ENCODE assay signal across 8 cellular contexts in genomic region chr6:144746902-144747469, GRCh38.
"Had no signal": no experiment of that assay in that cellular context is flagged by ENCODE, and none has a peak within 500 bp of the region (broad histone marks: within the 10 kb centered on the region; RNA-seq: fewer than 3 reads in every experiment).

No MANE protein-coding gene starts in this region.

- H3K27me3 Mint-ChIP-seq: activated naive CD4-positive, alpha-beta T cell treated with anti-CD3 and anti-CD28 coated beads, Interleukin-2, amount 10 ng/mL, durations not matched to agents 7 days and 5 days; naive thymus-derived CD8-positive, alpha-beta T cell had no signal

- H3K9me3 Mint-ChIP-seq: activated naive CD4-positive, alpha-beta T cell treated with anti-CD3 and anti-CD28 coated beads, Interleukin-2, amount 10 ng/mL, durations not matched to agents 7 days and 5 days; naive thymus-derived CD8-positive, alpha-beta T cell had no signal

- ATAC-seq: left ventricle myocardium superior; naive thymus-derived CD8-positive, alpha-beta T cell had no signal

- H3K27ac Mint-ChIP-seq: activated naive CD4-positive, alpha-beta T cell treated with anti-CD3 and anti-CD28 coated beads, Interleukin-2, amount 10 ng/mL, durations not matched to agents 7 days and 5 days had no signal

- DNase-seq: activated CD4-positive, alpha-beta T cell treated with anti-CD3 and anti-CD28 coated beads for 4 hours; activated CD8-positive, alpha-beta memory T cell treated with anti-CD3 and anti-CD28 coated beads, Interleukin-2, amount 50 U/mL, for 48 hours; activated naive CD4-positive, alpha-beta T cell treated with anti-CD3 and anti-CD28 coated beads, Interleukin-2, amount 10 ng/mL, durations not matched to agents 7 days and 5 days; kidney glomerular epithelial cell; left ventricle myocardium superior; mesenchymal stem cell; naive thymus-derived CD8-positive, alpha-beta T cell; nucleus accumbens had no signal

- H3K4me3 Mint-ChIP-seq: activated naive CD4-positive, alpha-beta T cell treated with anti-CD3 and anti-CD28 coated beads, Interleukin-2, amount 10 ng/mL, durations not matched to agents 7 days and 5 days; naive thymus-derived CD8-positive, alpha-beta T cell had no signal
